18 cellular contexts compared by ENCODE assay signal in the genomic region with DNA sequence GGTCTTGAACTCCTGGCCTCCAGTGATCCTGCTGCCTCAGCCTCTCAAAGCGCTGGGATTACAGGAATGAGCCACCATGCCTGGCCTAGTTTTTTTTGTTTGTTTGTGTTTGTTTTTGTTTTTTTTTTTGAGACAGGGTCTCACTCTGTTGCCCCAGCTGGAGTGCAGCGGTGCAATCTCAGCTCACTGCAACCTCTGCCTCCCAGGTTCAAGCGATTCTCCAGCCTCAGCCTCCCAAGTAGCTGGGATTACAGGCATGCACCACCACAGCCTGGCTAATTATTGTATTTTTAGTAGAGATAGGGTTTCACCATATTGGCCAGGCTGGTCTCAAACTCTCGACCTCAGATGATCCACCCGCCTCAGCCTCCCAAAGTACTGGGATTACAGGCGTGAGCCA. TPM values are rescaled to one million over a fixed set of nuclear protein-coding genes. Genes with fewer than 3 reads are reported as not detected.
"Had no signal": no experiment of that assay in that cellular context is flagged by ENCODE, and none has a peak within 500 bp of the region (broad histone marks: within the 10 kb centered on the region; RNA-seq: fewer than 3 reads in every experiment).

No MANE protein-coding gene starts in this region.

RNA-seq across cellular contexts. Expression of gene SHCBP1L, which starts 9.6 kb away (rescaled TPM):
- total RNA-seq: activated naive CD4-positive, alpha-beta T cell treated with anti-CD3 and anti-CD28 coated beads for 36 hours; activated naive CD4-positive, alpha-beta T cell treated with anti-CD3 and anti-CD28 coated beads, Interleukin-2, amount 50 U/mL, for 72 hours; activated naive CD8-positive, alpha-beta T cell treated with anti-CD3 and anti-CD28 coated beads for 36 hours; activated naive CD8-positive, alpha-beta T cell treated with anti-CD3 and anti-CD28 coated beads, Interleukin-2, amount 10 ng/mL, durations not matched to agents 7 days and 5 days; activated T-cell treated with anti-CD3 and anti-CD28 coated beads, Interleukin-2, amount 50 U/mL, for 4 hours; activated T-cell treated with anti-CD3 and anti-CD28 coated beads, Interleukin-2, amount 50 U/mL, for 72 hours; activated T-helper 1 cell treated with anti-CD3 and anti-CD28 coated beads, Interleukin-12 subunit alpha, Interleukin-12 subunit beta, Interleukin-2, Interleukin-4 antibody, amounts not matched to agents 30 ng/mL and 10 ng/mL and 1 ng/mL, durations not matched to agents 14 hours and 24 hours and 36 hours; activated T-helper 17 cell treated with anti-CD3 and anti-CD28 coated beads, Interleukin-2, amount 50 U/mL, for 72 hours; activated T-helper 2 cell treated with anti-CD3 and anti-CD28 coated beads, Interferon-gamma antibody, Interleukin-2, Interleukin-4, amounts not matched to agents 10 μg/mL and 5 μg/mL and 100 μg/mL, durations not matched to agents 14 hours and 24 hours and 36 hours; adrenal gland; aorta; ascending aorta; astrocyte; body of pancreas; bronchial epithelial cell; cardiac muscle cell; cardiac septum; chondrocyte had no signal
- polyA plus RNA-seq: adrenal gland, aorta, cardiac muscle cell had no signal
